8 cellular contexts compared by ENCODE assay signal in genomic region chr7:80018941-80019808, GRCh38.
DNase-seq lines count a peak whose midpoint lies in the region; ATAC-seq, FAIRE-seq and TF ChIP-seq lines count a peak whose summit lies in the region.

No MANE protein-coding gene starts in this region.

- WGBS in A549 (ENCODE audit: missing lambda C conversion rate): 32% methylated on average over 9 of the region's 9 CpGs
- 36% methylated on average over 9 of the region's 9 CpGs for WGBS in suprapubic skin

- POLR2A ChIA-PET in A549 (lab: Yijun Ruan, JAX): no interaction called here

- no peaks in the 10 kb centered on the region for H3K36me3 ChIP-seq in lower lobe of right lung
- no peaks in the 10 kb centered on the region for H3K36me3 ChIP-seq in suprapubic skin

- ATAC-seq in A549 (peak; percentile 93 to 94), HG02642 (IDR thresholded peaks at IDR 0.05; ENCODE audit: poor library complexity, unreplicated experiment) (peak; percentile 98), lower lobe of right lung (peak; percentile 81 to 91)

- H3K27me3 ChIP-seq in lower lobe of right lung (ENCODE audit: low read depth) (no peaks in the 10 kb centered on the region), suprapubic skin (no peaks in the 10 kb centered on the region)

- DNase-seq in A549 (ENCODE audit: low read depth in 1 of 2, low spot score in 1 of 2) (peak; percentile 54 to 59), GM12891 (ENCODE audit: insufficient read length, low spot score) (peak; percentile 30), NAMALWA (ENCODE audit: low spot score) (peak; percentile 80), SKM-1 (lab: John Stamatoyannopoulos, UW; ENCODE audit: unreplicated experiment) (peak; percentile 66), dedifferentiated amniotic fluid mesenchymal stem cell (ENCODE audit: extremely low spot score) (peak; percentile 52), lower lobe of right lung (peak; percentile 26), suprapubic skin (ENCODE audit: low spot score in 2 of 2) (no peak)

- no peak for TF ChIP-seq EP300 in A549 (IDR thresholded peaks at IDR 0.05)
- no peak for TF ChIP-seq EP300 in suprapubic skin (IDR thresholded peaks at IDR 0.05)

- H3K9me3 ChIP-seq in A549: peaks cover 5% of the 10 kb centered on the region; the same call in 1 of the 3 replicates
- H3K9me3 ChIP-seq in lower lobe of right lung: no peaks in the 10 kb centered on the region
- peaks cover 2% of the 10 kb centered on the region for H3K9me3 ChIP-seq in suprapubic skin

- TF ChIP-seq CTCF in A549 (IDR thresholded peaks at IDR 0.05): peak; percentile 84
- TF ChIP-seq CTCF in lower lobe of right lung (IDR thresholded peaks at IDR 0.05): peak; percentile 83
- TF ChIP-seq CTCF in suprapubic skin (IDR thresholded peaks at IDR 0.05): peak; percentile 32 to 74

- 0 out of 3 replicates have a peak overlapping the region, but pooled peaks have one; percentile 10 for H3K4me2 ChIP-seq in A549

- peak; percentile 68 to 69 for TF ChIP-seq RAD21 in A549 (conservative IDR thresholded peaks at IDR 0.05 in 1 of 2, IDR thresholded peaks at IDR 0.05 in 1 of 2)

- FAIRE-seq in A549 (lab: Jason Lieb, UNC) (no peak), GM12891 (lab: Jason Lieb, UNC) (peak; percentile 16)

- TF ChIP-seq POLR2A in A549 (IDR thresholded peaks at IDR 0.05; ENCODE audit: low read length): no peak
- no peak for TF ChIP-seq POLR2A in GM12891 (IDR thresholded peaks at IDR 0.05; ENCODE audit: low read depth, low read length)
- TF ChIP-seq POLR2A in suprapubic skin (IDR thresholded peaks at IDR 0.05): no peak

- H3K4me3 ChIP-seq in A549 (no peak overlapping the region), lower lobe of right lung (no peak overlapping the region), suprapubic skin (no peak overlapping the region)

- intact Hi-C loops in lower lobe of right lung (cut with DNase I): no loop called here

- CTCF ChIA-PET in A549 (lab: Yijun Ruan, JAX): interaction anchor here (0.9 to 1.8 kb wide), 6 partner anchors 13 to 721 kb away, joined by 3 to 8 read pairs (median 4); no protein-coding TSS in a partner anchor

- H3K4me1 ChIP-seq in A549 (no peaks in the 10 kb centered on the region; the same call in 2 of the 3 replicates), lower lobe of right lung (no peaks in the 10 kb centered on the region), suprapubic skin (no peaks in the 10 kb centered on the region)

- H3K27ac ChIP-seq in A549 (peak overlapping the region in 1 of 2 experiments; percentile 24; a peak in 1 of 6 replicates), lower lobe of right lung (no peak overlapping the region), suprapubic skin (no peak overlapping the region)

TF ChIP-seq in A549, 52 proteins besides CTCF, POLR2A, EP300 and RAD21:
- TF ChIP-seq HEYL (CRISPR knock-in tag; IDR thresholded peaks at IDR 0.05) (no peak), SMC3 (IDR thresholded peaks at IDR 0.05) (peak; percentile 79)

TF ChIP-seq in GM12891, 5 proteins besides CTCF, POLR2A, EP300 and RAD21:
- TF ChIP-seq TAF1 (IDR thresholded peaks at IDR 0.05; ENCODE audit: low read depth, low read length) (no peak), SPI1 (IDR thresholded peaks at IDR 0.05; ENCODE audit: low read depth, low read length) (no peak), PAX5 (IDR thresholded peaks at IDR 0.05; ENCODE audit: insufficient read depth, low read length, severe bottlenecking) (no peak), POLR2AphosphoS5 (IDR thresholded peaks at IDR 0.05; ENCODE audit: low read depth, low read length) (no peak), POU2F2 (IDR thresholded peaks at IDR 0.05; ENCODE audit: low read depth, low read length) (no peak)

Comparison
In these comparisons a context has a peak if more than half of its experiments do, and no peak if none do; other contexts are left out.
1. DNase-seq: peak in A549 (2 of 2), GM12891 (single experiment), NAMALWA (single experiment), SKM-1 (single experiment), dedifferentiated amniotic fluid mesenchymal stem cell (single experiment) and lower lobe of right lung (single experiment); none in suprapubic skin (0 of 2).
2. Peak in every context shown above with its lines, with median percentiles within 50 percentile points of each other: ATAC-seq and CTCF ChIP-seq.